In genomic region chr13:114089341-114089740, GRCh38 we compare ENCODE assay signal across 2 cellular contexts.
TF ChIP-seq lines count a peak whose summit lies in the region.

No MANE protein-coding gene starts in this region.

TF ChIP-seq in GM23338, 12 proteins besides CTCF, POLR2A, EP300 and RAD21:
- TF ChIP-seq EZH2phosphoT487 (IDR thresholded peaks at IDR 0.05; ENCODE audit: unreplicated experiment) (no peak), POLR2AphosphoS5 (IDR thresholded peaks at IDR 0.05; ENCODE audit: low read depth) (no peak), ZNF462 (CRISPR knock-in tag; IDR thresholded peaks at IDR 0.05) (no peak), ETS1 (IDR thresholded peaks at IDR 0.05) (no peak), ZNF114 (CRISPR knock-in tag; IDR thresholded peaks at IDR 0.05) (no peak), CREB1 (CRISPR knock-in tag; IDR thresholded peaks at IDR 0.05; ENCODE audit: low read depth) (no peak), EZH2 (IDR thresholded peaks at IDR 0.05; ENCODE audit: low read depth, unreplicated experiment) (no peak)

TF ChIP-seq in H1, 55 proteins besides CTCF, POLR2A, EP300 and RAD21:
- TF ChIP-seq E2F6 (IDR thresholded peaks at IDR 0.05) (no peak), EZH2 (IDR thresholded peaks at IDR 0.05; ENCODE audit: low read depth, low read length, severe bottlenecking) (no peak), KDM5A (IDR thresholded peaks at IDR 0.05; ENCODE audit: low read length) (no peak), CEBPB (IDR thresholded peaks at IDR 0.05; ENCODE audit: low read depth, low read length) (no peak), GTF2F1 (IDR thresholded peaks at IDR 0.05; ENCODE audit: borderline replicate concordance, low read depth, low read length) (no peak), NANOG (IDR thresholded peaks at IDR 0.05; ENCODE audit: insufficient read depth, low read depth, low read length, poor library complexity, severe bottlenecking) (no peak), SP1 (IDR thresholded peaks at IDR 0.05; ENCODE audit: low read depth, low read length) (no peak), JUND (IDR thresholded peaks at IDR 0.05; ENCODE audit: low read length) (no peak), KDM4A (IDR thresholded peaks at IDR 0.05; ENCODE audit: low read depth, low read length, severe bottlenecking) (no peak), SRF (IDR thresholded peaks at IDR 0.05; ENCODE audit: low read depth, low read length) (no peak), RFX5 (IDR thresholded peaks at IDR 0.05; ENCODE audit: borderline replicate concordance, low read depth, low read length) (no peak), POLR2AphosphoS5 (IDR thresholded peaks at IDR 0.05; ENCODE audit: low read depth, low read length) (no peak), BRCA1 (IDR thresholded peaks at IDR 0.05; ENCODE audit: low read depth, low read length) (no peak), TBP (IDR thresholded peaks at IDR 0.05; ENCODE audit: low read depth, low read length) (no peak), CTBP2 (IDR thresholded peaks at IDR 0.05; ENCODE audit: borderline replicate concordance, insufficient read depth, insufficient read length, low read length) (no peak), EGR1 (IDR thresholded peaks at IDR 0.05; ENCODE audit: borderline replicate concordance, low read depth, low read length) (no peak), SP4 (IDR thresholded peaks at IDR 0.05; ENCODE audit: low read length) (no peak), CHD1 (IDR thresholded peaks at IDR 0.05; ENCODE audit: low read depth, low read length) (no peak)
